In genomic region chr10:124680675-124681074, GRCh38 we compare ENCODE assay signal across 11 cellular contexts.
DNase-seq lines count a peak whose midpoint lies in the region; ATAC-seq and TF ChIP-seq lines count a peak whose summit lies in the region.
"Had no signal": no experiment of that assay in that cellular context is flagged by ENCODE, and none has a peak within 500 bp of the region (broad histone marks: within the 10 kb centered on the region; RNA-seq: fewer than 3 reads in every experiment).

No MANE protein-coding gene starts in this region.

- CTCF ChIA-PET in GM10248 (lab: Yijun Ruan, JAX): interaction anchor here (0.8 to 1.5 kb wide), 6 partner anchors 9 to 51 kb away, joined by 3 to 4 read pairs (median 3); no protein-coding TSS in a partner anchor

- intact Hi-C loops in CD14-positive monocyte (cut with micrococcal nuclease): loop anchor here (2.0 to 5.0 kb wide), 3 partner anchors 38 to 62 kb away; partner anchors contain the start of gene FAM53B (in 1 of the 2)
- intact Hi-C loops in Right ventricle myocardium inferior (cut with DNase I): no loop called here
- intact Hi-C loops in psoas muscle (cut with DNase I): loop anchor here in 1 of 2 donors (10.0 kb wide), 1 partner anchor 54 kb away; no protein-coding TSS in a partner anchor

- TF ChIP-seq CTCF in CD14-positive monocyte (IDR thresholded peaks at IDR 0.05): no peak
- no peak for TF ChIP-seq CTCF in psoas muscle (IDR thresholded peaks at IDR 0.05)
- no peak for TF ChIP-seq CTCF in GM10248 (IDR thresholded peaks at IDR 0.05; ENCODE audit: control extremely low read depth, extremely low read depth, low read depth, missing control alignments)

- H3K4me3 ChIP-seq in SJCRH30 (no peak overlapping the region), psoas muscle (no peak overlapping the region)
- H3K4me3 ChIP-seq: SK-N-MC had no signal

- H3K27me3 ChIP-seq in SJCRH30: no peaks in the 10 kb centered on the region
- no peaks in the 10 kb centered on the region for H3K27me3 ChIP-seq in psoas muscle (ENCODE audit: insufficient read depth in 3 of 3, low read length in 2 of 3)

- 63 to 75% (median 64%) methylated on average over 7 of the region's 7 CpGs for WGBS in psoas muscle, 3 donors

- H3K36me3 ChIP-seq in SJCRH30 (peaks cover 2% of the 10 kb centered on the region; the same call in 1 of the 2 replicates), psoas muscle (ENCODE audit: insufficient read depth in 1 of 2, low read depth in 1 of 2) (peaks cover 6 to 12% of the 10 kb centered on the region in 2 donors)

- POLR2A ChIA-PET in GM10248 (lab: Yijun Ruan, JAX): no interaction called here

- DNase-seq in CD14-positive monocyte (ENCODE audit: low spot score) (peak; percentile 97), SJCRH30 (no peak), Right ventricle myocardium inferior (ENCODE audit: missing footprints) (peak; percentile 86), psoas muscle (peak; percentile 68 to 74), GM10248 (ENCODE audit: extremely low spot score) (no peak), DMS 273 (lab: John Stamatoyannopoulos, UW; ENCODE audit: unreplicated experiment) (no peak)
- no peak for DNase-seq in stimulated activated CD4-positive, alpha-beta T cell treated with anti-CD3 and anti-CD28 coated beads, Interleukin-4, amount 100 ng/mL, for 24 hours
- DNase-seq: NCI-H2171 treated with DMSO at 0.1 percent for 48 hours; stimulated activated CD4-positive, alpha-beta T cell treated with anti-CD3 and anti-CD28 coated beads, Interleukin-2, amount 100 ng/mL, for 24 hours had no signal

- H3K4me3 Mint-ChIP-seq in CD14-positive monocyte: peak overlapping the region in 1 of 2 donors; percentile 63

- peaks cover 89% of the 10 kb centered on the region for H3K4me1 Mint-ChIP-seq in CD14-positive monocyte

- H3K9me3 Mint-ChIP-seq in CD14-positive monocyte: peaks cover 0 to 2% (median 0%) of the 10 kb centered on the region in 7 donors

- H3K4me1 ChIP-seq in SJCRH30 (peaks cover 29% of the 10 kb centered on the region), psoas muscle (peaks cover 71% of the 10 kb centered on the region)

- no peaks in the 10 kb centered on the region for H3K9me3 ChIP-seq in SJCRH30 (replicated peaks)
- H3K9me3 ChIP-seq in psoas muscle: no peaks in the 10 kb centered on the region

- peak overlapping the region; percentile 93 to 98 (median 96) for H3K27ac Mint-ChIP-seq in CD14-positive monocyte

- peak overlapping the region; percentile 32; the same call in 1 of the 2 replicates for H3K27ac ChIP-seq in SJCRH30
- no peak overlapping the region for H3K27ac ChIP-seq in psoas muscle
- H3K27ac ChIP-seq: SK-N-MC had no signal

- no peak for ATAC-seq in Right ventricle myocardium inferior
- ATAC-seq in psoas muscle: peak in 2 of 4 donors; percentile 24 to 30
- ATAC-seq in GM21390 (IDR thresholded peaks at IDR 0.05; ENCODE audit: unreplicated experiment): no peak

- peaks cover 63 to 76% of the 10 kb centered on the region in 2 donors for H3K36me3 Mint-ChIP-seq in CD14-positive monocyte

- H3K27me3 Mint-ChIP-seq in CD14-positive monocyte (ENCODE audit: low read depth in 3 of 3): peaks cover 0 to 3% (median 0%) of the 10 kb centered on the region in 3 donors

Comparison
In these comparisons a context has a peak if more than half of its experiments do, and no peak if none do; other contexts are left out.
1. DNase-seq: peak in CD14-positive monocyte (single experiment), Right ventricle myocardium inferior (single experiment) and psoas muscle (2 of 2); none in SJCRH30 (0 of 2), GM10248 (single experiment), stimulated activated CD4-positive, alpha-beta T cell treated with anti-CD3 and anti-CD28 coated beads, Interleukin-4, amount 100 ng/mL, for 24 hours (single experiment) and DMS 273 (single experiment).